ENCODE assay signal across 15 cellular contexts in the genomic region with DNA sequence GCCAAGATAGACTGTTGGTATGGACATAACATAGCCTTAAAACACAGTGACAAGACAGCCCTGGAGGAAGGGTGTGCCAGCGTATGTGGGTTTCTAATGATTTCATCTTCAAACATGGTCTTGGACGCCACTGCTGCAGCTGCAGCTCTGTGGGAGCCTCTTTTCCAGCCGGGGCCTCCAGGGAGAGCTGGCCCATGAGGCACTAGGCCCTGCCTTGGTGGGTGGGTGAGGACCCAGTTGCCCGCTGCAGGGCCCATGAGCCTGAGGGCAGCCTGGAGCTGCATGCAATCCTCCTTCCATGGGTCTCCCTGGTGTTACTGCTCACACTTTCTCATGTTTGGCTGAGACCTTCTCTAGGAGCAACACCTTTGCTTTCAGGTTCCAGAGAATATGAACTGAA.
A peak's percentile ranks its signal among the peaks of the same experiment; 100 is the strongest.
DNase-seq lines count a peak whose midpoint lies in the region; TF ChIP-seq lines count a peak whose summit lies in the region.
"Had no signal": no experiment of that assay in that cellular context is flagged by ENCODE, and none has a peak within 500 bp of the region (broad histone marks: within the 10 kb centered on the region; RNA-seq: fewer than 3 reads in every experiment).

No MANE protein-coding gene starts in this region.

- H3K36me3 ChIP-seq in brain microvascular endothelial cell (replicated peaks): no peaks in the 10 kb centered on the region
- H3K36me3 ChIP-seq: BLaER1 treated with 17β-estradiol and CSF1 and Interleukin-3, amounts not matched to agents 10 nM and 100 nM had no signal

- intact Hi-C loops in posterior vena cava (cut with DNase I): no loop called here

- H3K27ac ChIP-seq in brain microvascular endothelial cell: no peak overlapping the region
- H3K27ac ChIP-seq: 22Rv1; A549; BLaER1 treated with 17β-estradiol and CSF1 and Interleukin-3, amounts not matched to agents 10 nM and 100 nM; C4-2B had no signal

- DNase-seq in activated effector memory CD4-positive, alpha-beta T cell treated with anti-CD3 and anti-CD28 coated beads, Interleukin-2, amount 50 U/mL, for 16 hours: peak; percentile 49
- DNase-seq in activated effector memory CD4-positive, alpha-beta T cell treated with Interleukin-2 at 50 U/mL for 16 hours: no peak
- DNase-seq in mucosa of gallbladder (ENCODE audit: low spot score): peak; percentile 7
- DNase-seq in posterior vena cava (ENCODE audit: low spot score): peak; percentile 61
- no peak for DNase-seq in brain microvascular endothelial cell
- DNase-seq: AML-193; Caco-2; Calu3; CD4-positive, alpha-beta T cell; DMS79 treated with DMSO at 0.1 percent for 48 hours; GF-D8 had no signal

- no peaks in the 10 kb centered on the region for H3K27me3 ChIP-seq in brain microvascular endothelial cell (replicated peaks)
- H3K27me3 ChIP-seq: BLaER1 treated with 17β-estradiol and CSF1 and Interleukin-3, amounts not matched to agents 10 nM and 100 nM had no signal

- TF ChIP-seq CTCF in brain microvascular endothelial cell (IDR thresholded peaks at IDR 0.05; ENCODE audit: low read depth, low read length, missing control alignments): no peak

- in situ Hi-C loops in brain microvascular endothelial cell (cut with HindIII; ENCODE audit: low pct_ligation_motif_present, low sequenced_read_pairs): no loop called here

- no peak overlapping the region for H3K4me3 ChIP-seq in brain microvascular endothelial cell (ENCODE audit: low read depth, low read length)
- H3K4me3 ChIP-seq: A549; BLaER1 treated with 17β-estradiol and CSF1 and Interleukin-3, amounts not matched to agents 10 nM and 100 nM had no signal

Comparison
In these comparisons a context has a peak if more than half of its experiments do, and no peak if none do; other contexts are left out.
1. DNase-seq: peak in activated effector memory CD4-positive, alpha-beta T cell treated with anti-CD3 and anti-CD28 coated beads, Interleukin-2, amount 50 U/mL, for 16 hours (single experiment), mucosa of gallbladder (single experiment) and posterior vena cava (single experiment); none in activated effector memory CD4-positive, alpha-beta T cell treated with Interleukin-2 at 50 U/mL for 16 hours (single experiment) and brain microvascular endothelial cell (single experiment).